In the genomic region with DNA sequence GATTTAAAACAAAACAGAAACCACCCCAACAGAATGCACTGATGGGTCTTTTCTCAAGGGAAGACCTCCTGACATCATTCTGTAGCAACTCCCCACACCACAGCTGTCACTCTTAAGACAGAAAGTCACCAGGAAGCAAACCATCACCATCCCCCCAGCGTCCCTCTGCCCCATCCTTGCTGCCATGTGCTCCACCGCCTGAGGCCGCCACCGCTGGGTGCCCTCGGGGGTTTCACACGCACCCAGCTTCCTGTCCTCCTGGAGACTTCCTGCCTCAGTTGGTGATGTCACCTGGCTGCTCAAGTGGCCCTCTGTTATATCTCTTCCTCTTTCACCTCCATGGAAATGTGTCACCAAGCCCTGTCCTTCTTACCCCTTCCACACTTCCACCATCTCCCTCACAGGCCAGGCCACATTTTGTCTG, we compare ENCODE assay signal across 2 cellular contexts.
TF ChIP-seq lines count a peak whose summit lies in the region.

No MANE protein-coding gene starts in this region.

TF ChIP-seq in WTC11, 78 proteins besides CTCF, POLR2A, EP300 and RAD21 (continued from another document):
- no peak for TF ChIP-seq TP53 (CRISPR knock-in tag; IDR thresholded peaks at IDR 0.05)
- TF ChIP-seq FOXK1 (CRISPR knock-in tag; IDR thresholded peaks at IDR 0.05) = no peak
- TF ChIP-seq TEAD1 (CRISPR knock-in tag; IDR thresholded peaks at IDR 0.05) = no peak
- no peak for TF ChIP-seq PRDM15 (CRISPR knock-in tag; IDR thresholded peaks at IDR 0.05)
- TF ChIP-seq HMGA2 (CRISPR knock-in tag; IDR thresholded peaks at IDR 0.05) = no peak
- TF ChIP-seq, protein P1, sequence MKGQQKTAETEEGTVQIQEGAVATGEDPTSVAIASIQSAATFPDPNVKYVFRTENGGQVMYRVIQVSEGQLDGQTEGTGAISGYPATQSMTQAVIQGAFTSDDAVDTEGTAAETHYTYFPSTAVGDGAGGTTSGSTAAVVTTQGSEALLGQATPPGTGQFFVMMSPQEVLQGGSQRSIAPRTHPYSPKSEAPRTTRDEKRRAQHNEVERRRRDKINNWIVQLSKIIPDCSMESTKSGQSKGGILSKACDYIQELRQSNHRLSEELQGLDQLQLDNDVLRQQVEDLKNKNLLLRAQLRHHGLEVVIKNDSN (CRISPR knock-in tag; IDR thresholded peaks at IDR 0.05) = no peak

TF ChIP-seq in SK-N-SH treated with all-trans-retinoic acid at 6 μM for 48 hours, 23 proteins besides CTCF, POLR2A, EP300 and RAD21 (continued from another document):
- TF ChIP-seq BACH2 (CRISPR knock-in tag; IDR thresholded peaks at IDR 0.05; ENCODE audit: borderline replicate concordance) = no peak
TF ChIP-seq in SK-N-SH treated with all-trans-retinoic acid at 6 μM for 48 hours: peak in this region for 0.
